Comparison of ENCODE assay signal across 11 cellular contexts in the genomic region with DNA sequence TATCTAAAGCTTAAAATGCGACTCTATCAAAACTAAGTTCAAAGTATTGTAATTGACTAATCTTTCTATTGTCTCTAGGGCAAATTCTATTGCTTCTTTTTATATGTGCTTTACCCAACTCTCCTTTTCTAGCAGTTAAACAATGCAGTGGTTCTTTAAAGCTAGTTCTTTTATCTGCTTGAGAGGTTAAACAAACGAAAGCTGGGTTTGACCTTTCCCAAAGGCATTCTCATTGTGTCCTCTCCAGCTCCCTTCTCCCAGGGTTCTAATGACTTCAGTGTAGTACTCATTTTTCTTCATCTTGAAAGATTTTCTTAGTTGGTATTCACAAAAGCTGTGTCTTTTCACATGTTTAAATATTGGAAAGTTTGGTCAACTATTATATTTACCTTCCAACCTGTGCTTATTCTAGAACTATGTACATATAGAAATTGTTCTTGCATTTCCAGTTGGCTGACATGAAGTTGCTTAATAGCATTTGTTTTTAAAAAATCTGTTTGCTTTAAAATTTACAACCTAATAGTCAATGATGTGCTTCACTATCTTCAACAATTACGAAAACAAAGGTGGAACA. TPM values are rescaled to one million over a fixed set of nuclear protein-coding genes. Genes with fewer than 3 reads are reported as not detected.
DNase-seq lines count a peak whose midpoint lies in the region; ATAC-seq, FAIRE-seq and TF ChIP-seq lines count a peak whose summit lies in the region.
"Had no signal": no experiment of that assay in that cellular context is flagged by ENCODE, and none has a peak within 500 bp of the region (broad histone marks: within the 10 kb centered on the region; RNA-seq: fewer than 3 reads in every experiment).

No MANE protein-coding gene starts in this region.

- H2AFZ ChIP-seq in MM.1S (ENCODE audit: low read length) (no peak overlapping the region), H1 (ENCODE audit: low read length) (no peak overlapping the region), osteoblast (ENCODE audit: low read length) (no peak overlapping the region)

- no peak overlapping the region for H2BK12ac ChIP-seq in H1 (ENCODE audit: low read depth, low read length)

- no peak for TF ChIP-seq CTCF in MM.1S (IDR thresholded peaks at IDR 0.05; ENCODE audit: low read length)
- no peak for TF ChIP-seq CTCF in H1 (IDR thresholded peaks at IDR 0.05; ENCODE audit: control extremely low read depth in 1 of 3, insufficient read depth in 1 of 3, low read depth in 1 of 3, low read length in 3 of 3)
- TF ChIP-seq CTCF in osteoblast (IDR thresholded peaks at IDR 0.05; ENCODE audit: extremely low read depth, low read depth, low read length) = no peak
- no peak for TF ChIP-seq CTCF in prostate gland (IDR thresholded peaks at IDR 0.05)

- no peak for FAIRE-seq in H1 (lab: Jason Lieb, UNC)

- H2BK120ac ChIP-seq in H1 (replicated peaks; ENCODE audit: low read depth, low read length) = no peak overlapping the region

- H3K4me1 ChIP-seq in MM.1S (ENCODE audit: low read length) (no peaks in the 10 kb centered on the region), H1 (replicated peaks in 1 of 4; ENCODE audit: control insufficient read depth in 3 of 4, insufficient read depth in 4 of 4, low read length in 3 of 4) (peaks cover 0 to 6% (median 4%) of the 10 kb centered on the region in 4 experiments; a peak in 5 of 7 replicates), osteoblast (ENCODE audit: insufficient read depth, low read length) (peaks cover 30% of the 10 kb centered on the region), prostate gland (replicated peaks) (no peaks in the 10 kb centered on the region)

- intact Hi-C loops in prostate gland (cut with DNase I) = loop anchor here (10.0 kb wide), 1 partner anchor 136 kb away; no protein-coding TSS in a partner anchor

- no peak overlapping the region for H2AK5ac ChIP-seq in H1 (ENCODE audit: low read depth, low read length)

- H3K4me2 ChIP-seq in MM.1S (ENCODE audit: low read depth, low read length) = peak overlapping the region; percentile 59; the same call in 1 of the 2 replicates
- peak overlapping the region; percentile 87 to 98; a peak in 2 of 4 replicates for H3K4me2 ChIP-seq in H1 (ENCODE audit: insufficient read depth in 1 of 2, low read depth in 2 of 2, low read length in 2 of 2)
- peak overlapping the region; percentile 86 for H3K4me2 ChIP-seq in osteoblast (ENCODE audit: insufficient read depth, low read length)

- H3K27ac ChIP-seq in MM.1S (ENCODE audit: low read length) = no peak overlapping the region
- H3K27ac ChIP-seq in H1 (ENCODE audit: low read depth, low read length) = no peak overlapping the region
- no peak overlapping the region for H3K27ac ChIP-seq in osteoblast (ENCODE audit: low read depth, low read length)
- no peak overlapping the region for H3K27ac ChIP-seq in prostate gland
- H3K27ac ChIP-seq: HL-60 had no signal

- TF ChIP-seq RAD21 in H1 (IDR thresholded peaks at IDR 0.05 in 1 of 2, conservative IDR thresholded peaks at IDR 0.05 in 1 of 2; ENCODE audit: low read depth in 2 of 2, low read length in 2 of 2) = no peak

- WGBS in H1 (ENCODE audit: extremely low coverage in 1 of 2, insufficient coverage in 1 of 2, insufficient read length in 1 of 2, insufficient replicate concordance in 2 of 2, low coverage in 1 of 2, low lambda C conversion rate in 2 of 2, missing lambda C conversion rate in 1 of 2), 2 experiments = 58% methylated on average over 3 of the region's 3 CpGs; no CpG with 5 or more reads in 1 of the 2 experiments
- WGBS in prostate gland = 46% methylated on average over 3 of the region's 3 CpGs

- TF ChIP-seq EP300 in H1 (IDR thresholded peaks at IDR 0.05; ENCODE audit: borderline replicate concordance in 1 of 2, low read depth in 2 of 2, low read length in 2 of 2) = no peak

- H3K9me2 ChIP-seq in MM.1S (replicated peaks; ENCODE audit: insufficient read depth, low read length) = no peaks in the 10 kb centered on the region

- no peak overlapping the region for H2BK20ac ChIP-seq in H1 (ENCODE audit: low read length)

- no peak overlapping the region for H4K8ac ChIP-seq in H1 (ENCODE audit: extremely low read depth, insufficient read depth, low read length)

- no peak overlapping the region for H3K56ac ChIP-seq in H1 (replicated peaks; ENCODE audit: insufficient read length, low read depth, low read length)

- peaks cover 1% of the 10 kb centered on the region; the same call in 1 of the 2 replicates for H3K79me2 ChIP-seq in MM.1S (ENCODE audit: low read length)
- peaks cover 5 to 49% of the 10 kb centered on the region in 2 experiments for H3K79me2 ChIP-seq in H1 (ENCODE audit: control insufficient read depth in 1 of 2, insufficient read depth in 2 of 2, low read length in 2 of 2)
- peaks cover 55% of the 10 kb centered on the region for H3K79me2 ChIP-seq in osteoblast (ENCODE audit: insufficient read depth, low read length)

- peaks cover 2% of the 10 kb centered on the region; the same call in 1 of the 2 replicates for H3K79me1 ChIP-seq in H1 (ENCODE audit: low read depth, low read length)

- H3K14ac ChIP-seq in H1 (ENCODE audit: insufficient read length) = no peak overlapping the region

- H4K91ac ChIP-seq in H1 (replicated peaks; ENCODE audit: insufficient read length, low read length) = no peak overlapping the region

- POLR2A ChIA-PET in H1 (lab: Charles Lee; ENCODE audit: partially characterized antibody) = interaction anchor here (0.5 to 1.2 kb wide), 7 partner anchors 10 to 597 kb away, joined by 3 to 6 read pairs (median 3); no protein-coding TSS in a partner anchor

- no peak overlapping the region for H2BK15ac ChIP-seq in H1 (ENCODE audit: low read length)

- TF ChIP-seq POLR2A in H1 (IDR thresholded peaks at IDR 0.05; ENCODE audit: control extremely low read depth in 1 of 2, low read depth in 2 of 2, low read length in 2 of 2) = no peak
- no peak for TF ChIP-seq POLR2A in prostate gland (IDR thresholded peaks at IDR 0.05)

- H4K20me1 ChIP-seq in MM.1S (ENCODE audit: insufficient read depth, low read length) (no peaks in the 10 kb centered on the region), H1 (replicated peaks in 1 of 2; ENCODE audit: control insufficient read depth in 1 of 2, insufficient read depth in 2 of 2, low read length in 2 of 2) (peaks cover 0 to 17% of the 10 kb centered on the region in 2 experiments), osteoblast (ENCODE audit: insufficient read depth, low read length) (peaks cover 16% of the 10 kb centered on the region)

- H3K27me3 ChIP-seq in MM.1S (replicated peaks; ENCODE audit: insufficient read depth, low read length) = 0 out of 2 replicates have a peak, but pooled peaks cover 6% of the 10 kb centered on the region
- H3K27me3 ChIP-seq in H1 (replicated peaks in 1 of 4; ENCODE audit: control insufficient read depth in 3 of 4, extremely low read depth in 1 of 4, insufficient read depth in 3 of 4, low read length in 3 of 4) = peaks cover 0 to 4% (median 0%) of the 10 kb centered on the region in 4 experiments; a peak in 3 of 7 replicates
- peaks cover 18% of the 10 kb centered on the region for H3K27me3 ChIP-seq in osteoblast (ENCODE audit: insufficient read depth, low read length)
- no peaks in the 10 kb centered on the region for H3K27me3 ChIP-seq in prostate gland (replicated peaks; ENCODE audit: insufficient read depth)

- H3K9me3 ChIP-seq in MM.1S (replicated peaks; ENCODE audit: insufficient read depth, low read length) = no peaks in the 10 kb centered on the region
- no peaks in the 10 kb centered on the region for H3K9me3 ChIP-seq in H1 (ENCODE audit: insufficient read depth in 2 of 2, low read depth in 1 of 2, low read length in 1 of 2)
- H3K9me3 ChIP-seq in osteoblast (ENCODE audit: low read depth, low read length) = peaks cover 2% of the 10 kb centered on the region
- no peaks in the 10 kb centered on the region for H3K9me3 ChIP-seq in prostate gland

- H2BK5ac ChIP-seq in H1 (ENCODE audit: low read depth, low read length) = no peak overlapping the region

- no peak overlapping the region for H3K18ac ChIP-seq in H1 (ENCODE audit: extremely low read depth, low read length)

- H3K23me2 ChIP-seq in H1 (ENCODE audit: low read depth, low read length) = peaks cover 7% of the 10 kb centered on the region

- H3F3A ChIP-seq in MM.1S (ENCODE audit: insufficient read depth, low read length) = no peaks in the 10 kb centered on the region

- no peak overlapping the region for H3K4ac ChIP-seq in H1 (replicated peaks; ENCODE audit: insufficient read length, low read depth, low read length)

- no peak overlapping the region for H4K5ac ChIP-seq in H1 (ENCODE audit: insufficient read length, low read depth, low read length)

- CTCF ChIA-PET in H1 (lab: Charles Lee; ENCODE audit: partially characterized antibody) = interaction anchor here (0.6 to 1.8 kb wide), 5 partner anchors 8 to 99 kb away, joined by 3 to 9 read pairs (median 3); no protein-coding TSS in a partner anchor

- H3K4me3 ChIP-seq in MM.1S (ENCODE audit: low read length) (no peak overlapping the region), H1 (ENCODE audit: extremely low read depth in 1 of 4, insufficient read depth in 2 of 4, low read depth in 3 of 4, low read length in 4 of 4) (peak overlapping the region; percentile 51 to 95 (median 73); a peak in 6 of 8 replicates), osteoblast (ENCODE audit: insufficient read depth, low read length) (peak overlapping the region; percentile 82), prostate gland (peak overlapping the region in 1 of 2 donors; percentile 74)

- H3K36me3 ChIP-seq in MM.1S (replicated peaks; ENCODE audit: insufficient read depth, low read length) (no peaks in the 10 kb centered on the region), H1 (ENCODE audit: control insufficient read depth in 2 of 4, insufficient read depth in 4 of 4, low read length in 3 of 4) (no peaks in the 10 kb centered on the region), osteoblast (ENCODE audit: insufficient read depth, low read length) (no peaks in the 10 kb centered on the region), prostate gland (no peaks in the 10 kb centered on the region)

- ATAC-seq in GM18870 (IDR thresholded peaks at IDR 0.05; ENCODE audit: unreplicated experiment) = no peak
- ATAC-seq: stimulated activated memory B cell treated with anti-CD40 and anti-IgM and Interleukin-4, amounts not matched to agents 10 μg/mL and 1 μg/mL and 100 μg/mL, for 72 hours had no signal

- no peak overlapping the region for H3K23ac ChIP-seq in H1 (ENCODE audit: insufficient read length)

- DNase-seq in DMS 273 (lab: John Stamatoyannopoulos, UW; ENCODE audit: unreplicated experiment) (peak; percentile 7), DMS 273 treated with DMSO at 0.1 percent for 48 hours (lab: John Stamatoyannopoulos, UW) (no peak), MM.1S (no peak), H1 (ENCODE audit: low read depth in 1 of 2, low spot score in 2 of 2) (no peak), osteoblast (ENCODE audit: insufficient read length, low spot score, missing footprints) (no peak), NCI-H1105 (lab: John Stamatoyannopoulos, UW) (no peak), prostate gland (ENCODE audit: low spot score) (no peak)
- DNase-seq: 8988T had no signal

- H3K9ac ChIP-seq in MM.1S (ENCODE audit: low read length) = no peak overlapping the region
- no peak overlapping the region for H3K9ac ChIP-seq in H1 (replicated peaks in 1 of 4; ENCODE audit: extremely low read depth in 1 of 4, low read depth in 3 of 4, low read length in 3 of 4)

RNA-seq across cellular contexts. Expression of gene WASF3, which starts 1.5 kb away (rescaled TPM):
- 39.8 and 40.1 TPM in 2 replicates for total RNA-seq in H1 (2021; fragmentation: NEBNext Ultra II Directional; extraction: Animal tissue kit (Norgen Biotek cat#: 25700))
- polyA plus RNA-seq in H1 (2011; rRNA removed) = 15.4 and 18.7 TPM in 2 replicates
- 15.3 TPM for polyA plus RNA-seq in H1 (2011; cell fraction: cytosol; rRNA removed)
- polyA plus RNA-seq in H1 (2011; cell fraction: nucleus; rRNA removed) = 11.6 TPM
- 19.2 to 23.0 TPM (median 21.2 TPM) in 4 replicates for polyA plus RNA-seq in H1 (2012, experiment 1 of 2)
- 6.9 TPM for polyA plus RNA-seq in H1 (2012, experiment 2 of 2)
- 15.1 TPM for polyA plus RNA-seq in H1 (2013, experiment 1 of 2)
- polyA plus RNA-seq in H1 (2013, experiment 2 of 2) = 15.0 TPM
- polyA minus RNA-seq in H1 (2011; rRNA and poly(A)+ RNA removed) = 14.1 and 20.0 TPM in 2 replicates
- 13.3 TPM for polyA minus RNA-seq in H1 (2011; cell fraction: cytosol; rRNA and poly(A)+ RNA removed)
- polyA minus RNA-seq in H1 (2011; cell fraction: nucleus; rRNA and poly(A)+ RNA removed) = 8.9 TPM
- 23.5 and 34.2 TPM in 2 replicates for total RNA-seq in osteoblast
- total RNA-seq in prostate gland = 10 to 100 TPM; 10.3 to 23.0 TPM
